In the genomic region with DNA sequence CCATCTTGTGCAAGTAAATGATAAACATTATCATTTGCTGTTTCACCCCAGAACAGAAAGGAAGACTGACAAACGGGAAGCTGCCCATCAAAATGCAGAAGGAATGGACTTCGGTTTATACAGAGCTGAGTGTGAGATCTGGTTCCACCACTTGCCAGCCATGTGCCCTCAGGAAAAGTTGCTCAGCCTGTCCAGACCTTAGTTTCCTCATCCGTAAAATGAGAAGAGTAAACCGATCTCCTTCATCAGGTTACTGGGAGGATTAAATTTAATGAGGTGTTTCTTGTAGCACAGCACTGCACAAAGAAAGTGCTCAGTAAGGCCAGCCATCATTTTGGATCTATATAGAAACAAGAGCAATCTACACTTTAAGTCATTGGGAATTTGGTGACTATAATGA, we compare ENCODE assay signal across 14 cellular contexts. TPM values are rescaled to one million over a fixed set of nuclear protein-coding genes. Genes with fewer than 3 reads are reported as not detected.
DNase-seq lines count a peak whose midpoint lies in the region; ATAC-seq and TF ChIP-seq lines count a peak whose summit lies in the region.
"Had no signal": no experiment of that assay in that cellular context is flagged by ENCODE, and none has a peak within 500 bp of the region (broad histone marks: within the 10 kb centered on the region; RNA-seq: fewer than 3 reads in every experiment).

No MANE protein-coding gene starts in this region.

- no peaks in the 10 kb centered on the region for H3K36me3 ChIP-seq in PC-3 (ENCODE audit: low read depth, low read length)
- H3K36me3 ChIP-seq: BLaER1 treated with 17β-estradiol and CSF1 and Interleukin-3, amounts not matched to agents 10 nM and 100 nM had no signal

- no peak overlapping the region for H3K9ac ChIP-seq in PC-3 (ENCODE audit: low read length)
- H3K9ac ChIP-seq: BLaER1 treated with 17β-estradiol and CSF1 and Interleukin-3, amounts not matched to agents 10 nM and 100 nM had no signal

- no peak overlapping the region for H3K4me3 ChIP-seq in PC-3 (ENCODE audit: low read length)
- H3K4me3 ChIP-seq: BLaER1 treated with 17β-estradiol and CSF1 and Interleukin-3, amounts not matched to agents 10 nM and 100 nM had no signal

- H3K9me3 ChIP-seq in PC-3 (ENCODE audit: low read length), result no peaks in the 10 kb centered on the region

- no peak overlapping the region for H3K27ac ChIP-seq in PC-3 (ENCODE audit: low read length)
- H3K27ac ChIP-seq: BLaER1 treated with 17β-estradiol and CSF1 and Interleukin-3, amounts not matched to agents 10 nM and 100 nM had no signal

- no peaks in the 10 kb centered on the region for H3K9me3 Mint-ChIP-seq in effector memory CD8-positive, alpha-beta T cell
- H3K9me3 Mint-ChIP-seq: CD4-positive, alpha-beta T cell had no signal

- BruUV-seq in PC-3 (replicated peaks; lab: Mats Ljungman, UMichigan), result no TSS peak

- DNase-seq in NCI-H2171 treated with DMSO at 0.1 percent for 48 hours (lab: John Stamatoyannopoulos, UW) (peak; percentile 35), NCI-H2171 (lab: John Stamatoyannopoulos, UW) (no peak), PC-3 (peak; percentile 52), sciatic nerve (ENCODE audit: low spot score) (no peak), NCI-H1436 treated with DMSO at 0.1 percent for 48 hours (lab: John Stamatoyannopoulos, UW) (no peak)
- DNase-seq in effector memory CD8-positive, alpha-beta T cell, result no peak
- DNase-seq: 8988T; Calu3; CD4-positive, alpha-beta T cell; DMS 273 treated with DMSO at 0.1 percent for 48 hours; HCEC 1CT had no signal

- H3K4me1 ChIP-seq in PC-3 (ENCODE audit: insufficient read depth, low read length), result peaks cover 12% of the 10 kb centered on the region; the same call in 1 of the 2 replicates

- TF ChIP-seq CTCF in PC-3 (conservative IDR thresholded peaks at IDR 0.05; ENCODE audit: low read depth, low read length), result no peak

- no peaks in the 10 kb centered on the region for H3K79me2 ChIP-seq in PC-3 (ENCODE audit: low read length)

- CTCF ChIA-PET in PC-3 (lab: Charles Lee), result no interaction called here

- H2AFZ ChIP-seq in PC-3 (ENCODE audit: low read length), result 0 out of 2 replicates have a peak overlapping the region, but pooled peaks have one; percentile 1

- intact Hi-C loops in PC-3 (cut with micrococcal nuclease), result no loop called here
- intact Hi-C loops in sciatic nerve (cut with DNase I), result no loop called here

- no peaks in the 10 kb centered on the region for H4K20me1 ChIP-seq in PC-3 (ENCODE audit: low read length)
- H4K20me1 ChIP-seq: BLaER1 treated with 17β-estradiol and CSF1 and Interleukin-3, amounts not matched to agents 10 nM and 100 nM had no signal

- H3K4me1 Mint-ChIP-seq in effector memory CD8-positive, alpha-beta T cell (ENCODE audit: low read depth in 2 of 2), result no peaks in the 10 kb centered on the region

- no peaks in the 10 kb centered on the region for H3K27me3 ChIP-seq in PC-3 (ENCODE audit: low read length)
- H3K27me3 ChIP-seq: BLaER1 treated with 17β-estradiol and CSF1 and Interleukin-3, amounts not matched to agents 10 nM and 100 nM had no signal

- H3K9me2 ChIP-seq in PC-3 (replicated peaks; ENCODE audit: low read length), result no peaks in the 10 kb centered on the region

- ATAC-seq in PC-3 (no peak), esophagus mucosa (peak; percentile 77), sciatic nerve (no peak)
- ATAC-seq in effector memory CD8-positive, alpha-beta T cell (replicated peaks), result no peak

- POLR2A ChIA-PET in PC-3 (lab: Charles Lee; ENCODE audit: unreplicated experiment), result no interaction called here

- H3K4me2 ChIP-seq in PC-3 (ENCODE audit: low read length), result no peak overlapping the region
- H3K4me2 ChIP-seq: BLaER1 treated with 17β-estradiol and CSF1 and Interleukin-3, amounts not matched to agents 10 nM and 100 nM had no signal

- H3K36me3 Mint-ChIP-seq in effector memory CD8-positive, alpha-beta T cell (ENCODE audit: insufficient read depth), result no peaks in the 10 kb centered on the region

- H3F3A ChIP-seq in PC-3 (ENCODE audit: low read length, unreplicated experiment), result no peaks in the 10 kb centered on the region

- no peak overlapping the region for H3K4me3 Mint-ChIP-seq in effector memory CD8-positive, alpha-beta T cell
- H3K4me3 Mint-ChIP-seq: CD4-positive, alpha-beta T cell had no signal

- H3K27ac Mint-ChIP-seq in effector memory CD8-positive, alpha-beta T cell, result no peak overlapping the region
- H3K27ac Mint-ChIP-seq: CD4-positive, alpha-beta T cell had no signal

- peaks cover 0 to 13% of the 10 kb centered on the region in 2 donors for H3K27me3 Mint-ChIP-seq in effector memory CD8-positive, alpha-beta T cell
- H3K27me3 Mint-ChIP-seq: CD4-positive, alpha-beta T cell had no signal

RNA-seq across cellular contexts. Expression of a gene that starts 36.7 kb away (rescaled TPM):
- total RNA-seq in PC-3 (2014; rRNA removed) (1.0 and 1.2 TPM in 2 replicates), esophagus mucosa (1.2 TPM), sciatic nerve (9.6 TPM)
- total RNA-seq: Calu3; CD4-positive, alpha-beta T cell; H4 had no signal

Comparison
In these comparisons a context has a peak if more than half of its experiments do, and no peak if none do; other contexts are left out.
1. DNase-seq: peak in NCI-H2171 treated with DMSO at 0.1 percent for 48 hours (single experiment) and PC-3 (single experiment); none in NCI-H2171 (single experiment), effector memory CD8-positive, alpha-beta T cell (0 of 3), sciatic nerve (single experiment) and NCI-H1436 treated with DMSO at 0.1 percent for 48 hours (single experiment).